In genomic region chr14:95233702-95234241, GRCh38 we compare ENCODE assay signal across 9 cellular contexts.
DNase-seq lines count a peak whose midpoint lies in the region; ATAC-seq and TF ChIP-seq lines count a peak whose summit lies in the region.
"Had no signal": no experiment of that assay in that cellular context is flagged by ENCODE, and none has a peak within 500 bp of the region (broad histone marks: within the 10 kb centered on the region; RNA-seq: fewer than 3 reads in every experiment).

No MANE protein-coding gene starts in this region.

- peaks cover 1% of the 10 kb centered on the region for H3K27me3 Mint-ChIP-seq in endothelial cell (ENCODE audit: unreplicated experiment)

- no peak overlapping the region for H2AFZ ChIP-seq in GM23248

- no peak overlapping the region for H3K27ac Mint-ChIP-seq in endothelial cell (ENCODE audit: unreplicated experiment)
- H3K27ac Mint-ChIP-seq: T-helper 1 cell treated with Interleukin-12 subunit alpha and Interleukin-12 subunit beta and Interleukin-4 antibody, amounts not matched to agents 30 μg/mL and 1 μg/mL, for 36 hours had no signal

- intact Hi-C loops in colonic mucosa (cut with DNase I), result no loop called here
- intact Hi-C loops in testis (cut with DNase I; ENCODE audit: low total_unique reads), result no loop called here

- H3F3A ChIP-seq in GM23248 (ENCODE audit: insufficient read depth), result no peaks in the 10 kb centered on the region

- no peaks in the 10 kb centered on the region for H4K20me1 ChIP-seq in GM23248 (ENCODE audit: insufficient read depth)

- no peaks in the 10 kb centered on the region for H3K36me3 Mint-ChIP-seq in endothelial cell (ENCODE audit: low read depth, unreplicated experiment)

- TF ChIP-seq CTCF in colonic mucosa (IDR thresholded peaks at IDR 0.05) (no peak), testis (IDR thresholded peaks at IDR 0.05) (no peak), endothelial cell (IDR thresholded peaks at IDR 0.05; ENCODE audit: unreplicated experiment) (no peak)

- no peak for TF ChIP-seq POLR2A in testis (IDR thresholded peaks at IDR 0.05)

- no peak overlapping the region for H3K4me3 Mint-ChIP-seq in endothelial cell (ENCODE audit: unreplicated experiment)
- H3K4me3 Mint-ChIP-seq: T-helper 1 cell treated with Interleukin-12 subunit alpha and Interleukin-12 subunit beta and Interleukin-4 antibody, amounts not matched to agents 30 μg/mL and 1 μg/mL, for 36 hours had no signal

- H3K36me3 ChIP-seq in colonic mucosa (no peaks in the 10 kb centered on the region), testis (ENCODE audit: low read depth, missing control alignments) (no peaks in the 10 kb centered on the region), GM23248 (ENCODE audit: low read depth) (no peaks in the 10 kb centered on the region)

- no peaks in the 10 kb centered on the region for H3K9me3 ChIP-seq in colonic mucosa
- H3K9me3 ChIP-seq in testis, result no peaks in the 10 kb centered on the region
- no peaks in the 10 kb centered on the region for H3K9me3 ChIP-seq in GM23248 (ENCODE audit: low read depth)

- H3K4me1 ChIP-seq in colonic mucosa, result peaks cover 17% of the 10 kb centered on the region
- H3K4me1 ChIP-seq in testis, result peaks cover 13% of the 10 kb centered on the region
- H3K4me1 ChIP-seq in GM23248 (ENCODE audit: insufficient read depth), result no peaks in the 10 kb centered on the region

- WGBS in testis, 2 donors, result 63 to 69% methylated on average over 9 of the region's 9 CpGs
- WGBS in GM23248 (ENCODE audit: low coverage in 1 of 2, low lambda C conversion rate in 2 of 2, missing lambda C conversion rate in 2 of 2), 2 experiments, result 78 to 88% methylated on average over 8 to 9 of the region's 9 CpGs

- in situ Hi-C loops in GM23248 (cut with MboI), result no loop called here

- no peaks in the 10 kb centered on the region for H3K79me2 ChIP-seq in GM23248 (ENCODE audit: insufficient read depth)

- peak overlapping the region; percentile 72 for H3K27ac ChIP-seq in colonic mucosa
- H3K27ac ChIP-seq in testis, result peak overlapping the region in 1 of 2 donors; percentile 57
- no peak overlapping the region for H3K27ac ChIP-seq in GM23248

- H3K4me3 ChIP-seq in colonic mucosa (no peak overlapping the region), testis (no peak overlapping the region), GM23248 (no peak overlapping the region)

- H3K9ac ChIP-seq in colonic mucosa (ENCODE audit: low read depth in 2 of 2, low read length in 2 of 2), result peak overlapping the region in 1 of 2 donors; percentile 64
- H3K9ac ChIP-seq in GM23248, result no peak overlapping the region

- H3K4me1 Mint-ChIP-seq in endothelial cell (ENCODE audit: unreplicated experiment), result no peaks in the 10 kb centered on the region

- no peak overlapping the region for H3K4me2 ChIP-seq in GM23248 (ENCODE audit: unreplicated experiment)

- H3K27me3 ChIP-seq in colonic mucosa (no peaks in the 10 kb centered on the region), testis (no peaks in the 10 kb centered on the region), GM23248 (replicated peaks; ENCODE audit: insufficient read depth) (no peaks in the 10 kb centered on the region; the same call in none of the 2 replicates)

- H3K9me3 Mint-ChIP-seq in endothelial cell (ENCODE audit: unreplicated experiment), result no peaks in the 10 kb centered on the region
- H3K9me3 Mint-ChIP-seq: T-helper 1 cell treated with Interleukin-12 subunit alpha and Interleukin-12 subunit beta and Interleukin-4 antibody, amounts not matched to agents 30 μg/mL and 1 μg/mL, for 36 hours had no signal

- ATAC-seq in HG03039 (IDR thresholded peaks at IDR 0.05; ENCODE audit: unreplicated experiment), result peak; percentile 72

- no peaks in the 10 kb centered on the region for H3K9me2 ChIP-seq in GM23248 (ENCODE audit: insufficient read depth)

- DNase-seq in GM19240 (ENCODE audit: insufficient read length, low spot score) (peak; percentile 64), colonic mucosa (no peak), testis (peak; percentile 79), COR-L47 (lab: John Stamatoyannopoulos, UW) (no peak), GM23248 (no peak), endothelial cell (ENCODE audit: low spot score) (no peak)
- DNase-seq in stimulated activated CD4-positive, alpha-beta T cell treated with anti-CD3 and anti-CD28 coated beads, Interleukin-4, amount 100 ng/mL, for 4 hours, result no peak

Comparison
In these comparisons a context has a peak if more than half of its experiments do, and no peak if none do; other contexts are left out.
1. DNase-seq: peak in GM19240 (single experiment) and testis (single experiment); none in colonic mucosa (single experiment), COR-L47 (single experiment), GM23248 (single experiment), endothelial cell (single experiment) and stimulated activated CD4-positive, alpha-beta T cell treated with anti-CD3 and anti-CD28 coated beads, Interleukin-4, amount 100 ng/mL, for 4 hours (0 of 2).